In the genomic region with DNA sequence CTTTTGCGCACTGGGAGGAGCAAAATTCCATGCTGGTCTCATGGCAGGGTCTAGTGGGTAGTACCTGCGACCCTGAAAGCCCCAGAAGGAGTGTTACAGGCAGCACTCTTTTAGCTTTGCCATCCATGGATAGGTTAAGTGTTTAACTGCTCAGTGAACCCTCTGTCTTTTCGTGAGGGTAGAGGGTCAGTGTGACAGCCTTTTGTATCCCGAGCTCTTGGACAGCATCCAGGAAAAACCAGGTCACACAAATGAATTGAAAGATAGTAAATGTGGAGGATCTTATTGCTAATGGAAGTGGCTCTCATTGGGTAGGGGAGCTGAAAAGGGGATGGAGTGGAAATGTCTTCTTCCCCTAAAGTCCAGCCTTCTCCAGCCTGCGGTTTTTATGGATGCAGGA, we compare ENCODE assay signal across 27 cellular contexts.
"Had no signal": no experiment of that assay in that cellular context is flagged by ENCODE, and none has a peak within 500 bp of the region (broad histone marks: within the 10 kb centered on the region; RNA-seq: fewer than 3 reads in every experiment).

No MANE protein-coding gene starts in this region.

- H3K4me1 ChIP-seq: breast epithelium, Peyer's patch had no signal

- H3K4me1 Mint-ChIP-seq: activated CD4-positive, alpha-beta T cell treated with anti-CD3 and anti-CD28 coated beads, Interleukin-2, amount 10 ng/mL, durations not matched to agents 24 days and 14 days had no signal

- H3K9me3 Mint-ChIP-seq: activated naive CD4-positive, alpha-beta T cell treated with anti-CD3 and anti-CD28 coated beads for 36 hours; activated naive CD4-positive, alpha-beta T cell treated with anti-CD3 and anti-CD28 coated beads, Interleukin-2, amount 50 U/mL, for 72 hours; activated T-cell treated with anti-CD3 and anti-CD28 coated beads, Interleukin-2, amount 50 U/mL, for 24 hours; activated T-helper 2 cell treated with anti-CD3 and anti-CD28 coated beads, Interferon-gamma antibody, Interleukin-2, Interleukin-4, amounts not matched to agents 10 μg/mL and 5 μg/mL and 100 μg/mL, durations not matched to agents 14 hours and 24 hours and 36 hours had no signal

- H3K27ac Mint-ChIP-seq: activated CD4-positive, alpha-beta T cell treated with anti-CD3 and anti-CD28 coated beads, Interleukin-2, amount 10 ng/mL, durations not matched to agents 24 days and 14 days; activated CD8-positive, alpha-beta T cell treated with anti-CD3 and anti-CD28 coated beads, Interleukin-2, amount 10 ng/mL, durations not matched to agents 7 days and 5 days; activated naive CD4-positive, alpha-beta T cell treated with anti-CD3 and anti-CD28 coated beads for 36 hours; activated naive CD4-positive, alpha-beta T cell treated with anti-CD3 and anti-CD28 coated beads, Interleukin-2, amount 50 U/mL, for 72 hours; activated T-cell treated with anti-CD3 and anti-CD28 coated beads, Interleukin-2, amount 50 U/mL, for 24 hours; activated T-helper 2 cell treated with anti-CD3 and anti-CD28 coated beads, Interferon-gamma antibody, Interleukin-2, Interleukin-4, amounts not matched to agents 10 μg/mL and 5 μg/mL and 100 μg/mL, durations not matched to agents 14 hours and 24 hours and 36 hours had no signal

- H3K4me3 Mint-ChIP-seq: activated CD4-positive, alpha-beta T cell treated with anti-CD3 and anti-CD28 coated beads, Interleukin-2, amount 10 ng/mL, durations not matched to agents 24 days and 14 days; activated CD8-positive, alpha-beta T cell treated with anti-CD3 and anti-CD28 coated beads, Interleukin-2, amount 10 ng/mL, durations not matched to agents 7 days and 5 days; activated naive CD4-positive, alpha-beta T cell treated with anti-CD3 and anti-CD28 coated beads for 36 hours; activated T-cell treated with anti-CD3 and anti-CD28 coated beads, Interleukin-2, amount 50 U/mL, for 24 hours had no signal

- H3K36me3 Mint-ChIP-seq: activated naive CD4-positive, alpha-beta T cell treated with anti-CD3 and anti-CD28 coated beads, Interleukin-2, amount 50 U/mL, for 72 hours had no signal

- H3K9me3 ChIP-seq: adrenal gland, Peyer's patch had no signal

- ATAC-seq: activated CD8-positive, alpha-beta T cell treated with anti-CD3 and anti-CD28 coated beads, Interleukin-2, amount 10 ng/mL, durations not matched to agents 7 days and 5 days; activated naive CD4-positive, alpha-beta T cell treated with anti-CD3 and anti-CD28 coated beads, Interleukin-2, amount 50 U/mL, for 72 hours; body of pancreas; PC-3 had no signal

- H3K4me3 ChIP-seq: adrenal gland, body of pancreas, breast epithelium, Peyer's patch had no signal

- DNase-seq: activated CD4-positive, alpha-beta T cell treated with anti-CD3 and anti-CD28 coated beads, Interleukin-2, amount 10 ng/mL, durations not matched to agents 24 days and 14 days; activated CD4-positive, alpha-beta T cell treated with anti-CD3 and anti-CD28 coated beads, Interleukin-2, amount 50 U/mL, for 4 hours; activated CD8-positive, alpha-beta T cell treated with anti-CD3 and anti-CD28 coated beads, Interleukin-2, amount 10 ng/mL, durations not matched to agents 7 days and 5 days; activated gamma-delta T cell treated with Interleukin-2 at 50 U/mL for 16 hours; activated naive CD4-positive, alpha-beta T cell treated with anti-CD3 and anti-CD28 coated beads for 36 hours; activated T-cell treated with anti-CD3 and anti-CD28 coated beads, Interleukin-2, amount 50 U/mL, for 24 hours; adrenal gland; body of pancreas; Karpas-422; KBM-7; NCI-H1105; NCI-H1417 treated with DMSO at 0.1 percent for 48 hours; NCI-H187 treated with DMSO at 0.1 percent for 48 hours; NCI-H2171 treated with DMSO at 0.1 percent for 48 hours; NCI-H2227 treated with DMSO at 0.1 percent for 48 hours; NCI-H446; NCI-H524 treated with DMSO at 0.1 percent for 48 hours; NCI-H82; NK-92 treated with Interleukin-12 subunit alpha and Interleukin-12 subunit beta, amount 100 ng/mL, for 24 hours; PC-3; Peyer's patch; RPMI8226; SW 1271; T-helper 1 cell had no signal

- H3K36me3 ChIP-seq: adrenal gland, breast epithelium, Peyer's patch had no signal

- H3K27ac ChIP-seq: adrenal gland, body of pancreas, breast epithelium, Peyer's patch had no signal

- H3K27me3 ChIP-seq: adrenal gland, body of pancreas, breast epithelium, Peyer's patch had no signal
